23 cellular contexts compared by ENCODE assay signal in genomic region chr1:92326681-92327080, GRCh38.
"Had no signal": no experiment of that assay in that cellular context is flagged by ENCODE, and none has a peak within 500 bp of the region (broad histone marks: within the 10 kb centered on the region; RNA-seq: fewer than 3 reads in every experiment).

No MANE protein-coding gene starts in this region.

- DNase-seq: activated B cell treated with CpG ODN at 0.5 μM for 24 hours; activated CD4-positive, alpha-beta T cell treated with anti-CD3 and anti-CD28 coated beads for 36 hours; activated CD4-positive, alpha-beta T cell treated with anti-CD3 and anti-CD28 coated beads, Interleukin-2, amount 50 U/mL, for 4 hours; activated CD8-positive, alpha-beta memory T cell treated with anti-CD3 and anti-CD28 coated beads for 24 hours; activated effector memory CD4-positive, alpha-beta T cell treated with anti-CD3 and anti-CD28 coated beads, Interleukin-2, amount 50 U/mL, for 16 hours; activated naive CD4-positive, alpha-beta T cell treated with anti-CD3 and anti-CD28 coated beads, Interleukin-2, amount 50 U/mL, for 16 hours; activated naive CD8-positive, alpha-beta T cell treated with anti-CD3 and anti-CD28 coated beads, Interleukin-2, amount 50 U/mL, for 24 hours; activated T-cell treated with anti-CD3 and anti-CD28 coated beads, Interleukin-2, amount 50 U/mL, for 72 hours; dermis blood vessel endothelial cell; effector memory CD4-positive, alpha-beta T cell; heart right ventricle; kidney; left lung; natural killer cell; sigmoid colon; stimulated activated CD4-positive, alpha-beta T cell treated with anti-CD3 and anti-CD28 coated beads, Interleukin-2, amount 100 ng/mL, for 48 hours; stimulated activated CD8-positive, alpha-beta memory T cell treated with anti-CD3 and anti-CD28 coated beads, Interleukin-4, amount 100 ng/mL, for 48 hours; stimulated activated naive B cell treated with anti-CD40 and anti-IgM and Interleukin-4, amounts not matched to agents 10 μg/mL and 1 μg/mL and 100 μg/mL, for 72 hours; T1000; trophoblast cell; uterus had no signal

- H3K27me3 ChIP-seq: heart right ventricle, left lung, sigmoid colon, uterus had no signal

- H3K4me1 ChIP-seq: heart right ventricle, left lung, sigmoid colon, uterus had no signal

- H3K4me3 ChIP-seq: heart right ventricle, left lung, lung, sigmoid colon, uterus had no signal

- ATAC-seq: activated CD4-positive, alpha-beta T cell treated with anti-CD3 and anti-CD28 coated beads for 36 hours; activated naive CD8-positive, alpha-beta T cell treated with anti-CD3 and anti-CD28 coated beads, Interleukin-2, amount 50 U/mL, for 24 hours; activated T-cell treated with anti-CD3 and anti-CD28 coated beads, Interleukin-2, amount 50 U/mL, for 72 hours; heart right ventricle; left lung; natural killer cell; stimulated activated naive B cell treated with anti-CD40 and anti-IgM and Interleukin-4, amounts not matched to agents 10 μg/mL and 1 μg/mL and 100 μg/mL, for 72 hours had no signal

- H3K36me3 ChIP-seq: uterus had no signal

- H3K27ac ChIP-seq: heart right ventricle, left lung, sigmoid colon, uterus had no signal

- FAIRE-seq: endothelial cell of umbilical vein, kidney had no signal
